Comparison of ENCODE assay signal across 16 cellular contexts in genomic region chr7:142439739-142440138, GRCh38.
DNase-seq lines count a peak whose midpoint lies in the region; ATAC-seq, FAIRE-seq and TF ChIP-seq lines count a peak whose summit lies in the region.
"Had no signal": no experiment of that assay in that cellular context is flagged by ENCODE, and none has a peak within 500 bp of the region (broad histone marks: within the 10 kb centered on the region; RNA-seq: fewer than 3 reads in every experiment).

No MANE protein-coding gene starts in this region.

- peak; percentile 70 for ATAC-seq in GM18909 (IDR thresholded peaks at IDR 0.05; ENCODE audit: poor library complexity, unreplicated experiment)
- ATAC-seq: effector memory CD8-positive, alpha-beta T cell had no signal

- FAIRE-seq in HTR-8/SVneo (lab: Jason Lieb, UNC), result no peak

- no peak for TF ChIP-seq CTCF in HFFc6 (IDR thresholded peaks at IDR 0.05)
- no peak for TF ChIP-seq CTCF in neutrophil (IDR thresholded peaks at IDR 0.05)

- peaks cover 3% of the 10 kb centered on the region; the same call in 1 of the 2 replicates for H3K9me3 Mint-ChIP-seq in HFFc6
- H3K9me3 Mint-ChIP-seq: effector memory CD8-positive, alpha-beta T cell had no signal

- DNase-seq in HFFc6, result no peak
- no peak for DNase-seq in NCI-H146 (lab: John Stamatoyannopoulos, UW)
- no peak for DNase-seq in HTR-8/SVneo (ENCODE audit: insufficient read length, low spot score)
- DNase-seq in H7, result no peak
- DNase-seq: activated CD4-positive, alpha-beta T cell treated with anti-CD3 and anti-CD28 coated beads, Interleukin-2, amount 50 U/mL, for 48 hours; DMS153; effector memory CD8-positive, alpha-beta T cell; NCI-H2029 treated with DMSO at 0.1 percent for 48 hours; retina; SHP77; uterus had no signal

- H3K4me3 ChIP-seq in HUES48 (ENCODE audit: low read depth, low read length) (no peak overlapping the region), neutrophil (ENCODE audit: low read depth in 1 of 2, low read length in 1 of 2) (no peak overlapping the region), H7 (ENCODE audit: insufficient read depth, low read depth, low read length) (no peak overlapping the region)
- H3K4me3 ChIP-seq: hepatocyte, uterus had no signal

- no peaks in the 10 kb centered on the region for H3K27me3 Mint-ChIP-seq in HFFc6 (ENCODE audit: insufficient read depth)

- H3K4me3 Mint-ChIP-seq in HFFc6, result peak overlapping the region; percentile 46
- H3K4me3 Mint-ChIP-seq: effector memory CD8-positive, alpha-beta T cell; mesothelial cell of epicardium had no signal

- H3K27ac Mint-ChIP-seq in HFFc6, result peak overlapping the region; percentile 91
- H3K27ac Mint-ChIP-seq: effector memory CD8-positive, alpha-beta T cell; mesothelial cell of epicardium had no signal

- H3K36me3 ChIP-seq in HUES48 (ENCODE audit: control insufficient read depth, insufficient read depth, low read length), result no peaks in the 10 kb centered on the region
- H3K36me3 ChIP-seq in neutrophil, result no peaks in the 10 kb centered on the region
- H3K36me3 ChIP-seq in H7 (replicated peaks; ENCODE audit: control insufficient read depth, insufficient read depth, low read length), result no peaks in the 10 kb centered on the region
- H3K36me3 ChIP-seq: uterus had no signal

- H3K27ac ChIP-seq in HUES48 (ENCODE audit: low read depth, low read length) (peak overlapping the region; percentile 39), neutrophil (peak overlapping the region; percentile 76)
- H3K27ac ChIP-seq: hepatocyte, uterus had no signal

- peaks cover 4% of the 10 kb centered on the region; the same call in 1 of the 2 replicates for H3K36me3 Mint-ChIP-seq in HFFc6 (ENCODE audit: low read depth)
- H3K36me3 Mint-ChIP-seq: mesothelial cell of epicardium had no signal

- no peak overlapping the region for H3K9ac ChIP-seq in HUES48 (ENCODE audit: low read depth, low read length)

- peaks cover 89% of the 10 kb centered on the region for H3K4me1 Mint-ChIP-seq in HFFc6 (ENCODE audit: low read depth)

- H3K9me3 ChIP-seq in HUES48 (ENCODE audit: control insufficient read depth, insufficient read depth, low read length), result no peaks in the 10 kb centered on the region
- H3K9me3 ChIP-seq in neutrophil, result no peaks in the 10 kb centered on the region
- H3K9me3 ChIP-seq: uterus had no signal

- H3K4me1 ChIP-seq in HUES48 (ENCODE audit: control insufficient read depth, insufficient read depth, low read length) (peaks cover 21% of the 10 kb centered on the region), neutrophil (ENCODE audit: control insufficient read depth in 1 of 2, insufficient read depth in 1 of 2, low read depth in 1 of 2, low read length in 1 of 2) (peaks cover 65 to 68% of the 10 kb centered on the region in 2 experiments)
- H3K4me1 ChIP-seq: uterus had no signal

- H3K27me3 ChIP-seq in HUES48 (ENCODE audit: control insufficient read depth, insufficient read depth, low read length) (no peaks in the 10 kb centered on the region), neutrophil (no peaks in the 10 kb centered on the region), H7 (ENCODE audit: control insufficient read depth, insufficient read depth, low read length) (no peaks in the 10 kb centered on the region)
- H3K27me3 ChIP-seq: hepatocyte, uterus had no signal
